Comparison of ENCODE assay signal across 1 cellular context in genomic region chr20:6038256-6038655, GRCh38.
TF ChIP-seq lines count a peak whose summit lies in the region.

No MANE protein-coding gene starts in this region.

TF ChIP-seq in WTC11, 78 proteins besides CTCF, POLR2A, EP300 and RAD21 (continued from another document):
- TF ChIP-seq ZNF512 (CRISPR knock-in tag; IDR thresholded peaks at IDR 0.05; ENCODE audit: borderline replicate concordance) (no peak), TP53 (CRISPR knock-in tag; IDR thresholded peaks at IDR 0.05) (no peak), ETV6 (CRISPR knock-in tag; IDR thresholded peaks at IDR 0.05) (no peak), JUN (CRISPR knock-in tag; IDR thresholded peaks at IDR 0.05) (no peak), EMX1 (CRISPR knock-in tag; IDR thresholded peaks at IDR 0.05) (no peak), MYBL2 (CRISPR knock-in tag; IDR thresholded peaks at IDR 0.05) (no peak)
